9 cellular contexts compared by ENCODE assay signal in genomic region chr10:78664929-78665525, GRCh38.
DNase-seq lines count a peak whose midpoint lies in the region; ATAC-seq, FAIRE-seq and TF ChIP-seq lines count a peak whose summit lies in the region.
"Had no signal": no experiment of that assay in that cellular context is flagged by ENCODE, and none has a peak within 500 bp of the region (broad histone marks: within the 10 kb centered on the region; RNA-seq: fewer than 3 reads in every experiment).

No MANE protein-coding gene starts in this region.

- H3K9ac ChIP-seq in PC-3 (ENCODE audit: low read length), result no peak overlapping the region

- H3F3A ChIP-seq in PC-3 (ENCODE audit: low read length, unreplicated experiment), result no peaks in the 10 kb centered on the region

- CTCF ChIA-PET in PC-3 (lab: Charles Lee), result interaction anchor here (0.6 to 1.5 kb wide), 8 partner anchors 18 to 530 kb away, joined by 3 to 6 read pairs (median 4); no protein-coding TSS in a partner anchor

- no peaks in the 10 kb centered on the region for H3K4me1 Mint-ChIP-seq in natural killer cell
- no peaks in the 10 kb centered on the region for H3K4me1 Mint-ChIP-seq in natural killer cell treated with Interleukin-12 subunit alpha and Interleukin-12 subunit beta and Interleukin-15 and Interleukin-18, amount 100 ng/mL, for 72 hours (ENCODE audit: low read depth in 2 of 2)

- no peaks in the 10 kb centered on the region for H3K4me1 ChIP-seq in PC-3 (ENCODE audit: insufficient read depth, low read length)

- H3K4me3 Mint-ChIP-seq in natural killer cell, result no peak overlapping the region
- no peak overlapping the region for H3K4me3 Mint-ChIP-seq in natural killer cell treated with Interleukin-12 subunit alpha and Interleukin-12 subunit beta and Interleukin-15 and Interleukin-18, amount 100 ng/mL, for 72 hours

- no peak overlapping the region for H3K27ac ChIP-seq in PC-3 (ENCODE audit: low read length)

- TF ChIP-seq CTCF in natural killer cell (IDR thresholded peaks at IDR 0.05) (peak; percentile 30), PC-3 (conservative IDR thresholded peaks at IDR 0.05; ENCODE audit: low read depth, low read length) (peak; percentile 100)

- no peak for DNase-seq in natural killer cell
- no peak for DNase-seq in natural killer cell treated with Interleukin-12 subunit alpha and Interleukin-12 subunit beta and Interleukin-15 and Interleukin-18, amount 100 ng/mL, for 72 hours (ENCODE audit: low spot score)
- peak; percentile 98 for DNase-seq in PC-3
- DNase-seq in fibroblast of the conjunctiva (ENCODE audit: low read depth), result peak; percentile 8
- no peak for DNase-seq in urothelium cell line (ENCODE audit: low spot score)
- no peak for DNase-seq in RKO (ENCODE audit: low spot score)
- DNase-seq in pons (ENCODE audit: low spot score), result no peak
- DNase-seq: NCI-H2081 treated with DMSO at 0.1 percent for 48 hours had no signal

- H3K9me2 ChIP-seq in PC-3 (replicated peaks; ENCODE audit: low read length), result no peaks in the 10 kb centered on the region

- intact Hi-C loops in natural killer cell (cut with micrococcal nuclease) (loop anchor here (2.0 kb wide), 1 partner anchor 532 kb away; no protein-coding TSS in a partner anchor), PC-3 (cut with micrococcal nuclease) (loop anchor here (1.0 to 5.0 kb wide), 3 partner anchors 387 to 530 kb away; no protein-coding TSS in a partner anchor)

- no peaks in the 10 kb centered on the region for H3K79me2 ChIP-seq in PC-3 (ENCODE audit: low read length)

- no peak overlapping the region for H2AFZ ChIP-seq in PC-3 (ENCODE audit: low read length)

- ATAC-seq in natural killer cell, result no peak
- ATAC-seq in natural killer cell treated with Interleukin-12 subunit alpha and Interleukin-12 subunit beta and Interleukin-15 and Interleukin-18, amount 100 ng/mL, for 72 hours, result no peak
- peak; percentile 86 for ATAC-seq in PC-3
- no peak for ATAC-seq in GM21390 (IDR thresholded peaks at IDR 0.05; ENCODE audit: unreplicated experiment)

- H3K9me3 ChIP-seq in PC-3 (ENCODE audit: low read length), result peaks cover 7% of the 10 kb centered on the region

- H3K27me3 Mint-ChIP-seq in natural killer cell (ENCODE audit: low read depth in 2 of 2), result peaks cover 38 to 63% of the 10 kb centered on the region in 2 donors
- peaks cover 35 to 55% of the 10 kb centered on the region in 2 donors for H3K27me3 Mint-ChIP-seq in natural killer cell treated with Interleukin-12 subunit alpha and Interleukin-12 subunit beta and Interleukin-15 and Interleukin-18, amount 100 ng/mL, for 72 hours

- H3K36me3 ChIP-seq in PC-3 (ENCODE audit: low read depth, low read length), result no peaks in the 10 kb centered on the region

- H3K27ac Mint-ChIP-seq in natural killer cell, result no peak overlapping the region
- H3K27ac Mint-ChIP-seq in natural killer cell treated with Interleukin-12 subunit alpha and Interleukin-12 subunit beta and Interleukin-15 and Interleukin-18, amount 100 ng/mL, for 72 hours, result no peak overlapping the region

- H3K36me3 Mint-ChIP-seq in natural killer cell, result peaks cover 7% of the 10 kb centered on the region
- peaks cover 8% of the 10 kb centered on the region for H3K36me3 Mint-ChIP-seq in natural killer cell treated with Interleukin-12 subunit alpha and Interleukin-12 subunit beta and Interleukin-15 and Interleukin-18, amount 100 ng/mL, for 72 hours

- peak; percentile 81 for FAIRE-seq in urothelium cell line (lab: Jason Lieb, UNC)

- no peak overlapping the region for H3K4me2 ChIP-seq in PC-3 (ENCODE audit: low read length)

- no peak overlapping the region for H3K4me3 ChIP-seq in PC-3 (ENCODE audit: low read length)

- BruUV-seq in PC-3 (replicated peaks; lab: Mats Ljungman, UMichigan), result no TSS peak

- POLR2A ChIA-PET in PC-3 (lab: Charles Lee; ENCODE audit: unreplicated experiment), result interaction anchor here (0.5 to 0.6 kb wide), 2 partner anchors 403 to 676 kb away, joined by 3 to 5 read pairs; no protein-coding TSS in a partner anchor

- H3K9me3 Mint-ChIP-seq in natural killer cell, result peaks cover 0 to 3% of the 10 kb centered on the region in 2 donors
- no peaks in the 10 kb centered on the region for H3K9me3 Mint-ChIP-seq in natural killer cell treated with Interleukin-12 subunit alpha and Interleukin-12 subunit beta and Interleukin-15 and Interleukin-18, amount 100 ng/mL, for 72 hours

- H3K27me3 ChIP-seq in PC-3 (ENCODE audit: low read length), result peaks cover 34% of the 10 kb centered on the region

- no peaks in the 10 kb centered on the region for H4K20me1 ChIP-seq in PC-3 (ENCODE audit: low read length)

Comparison
In these comparisons a context has a peak if more than half of its experiments do, and no peak if none do; other contexts are left out.
1. DNase-seq: peak in PC-3 (single experiment) and fibroblast of the conjunctiva (single experiment); none in natural killer cell (single experiment), natural killer cell treated with Interleukin-12 subunit alpha and Interleukin-12 subunit beta and Interleukin-15 and Interleukin-18, amount 100 ng/mL, for 72 hours (single experiment), urothelium cell line (single experiment), RKO (single experiment) and pons (single experiment).